Comparison of ENCODE assay signal across 1 cellular context in genomic region chr19:4328243-4328990, GRCh38.
TF ChIP-seq lines count a peak whose summit lies in the region.

No MANE protein-coding gene starts in this region.

TF ChIP-seq in SK-N-SH, 30 proteins besides CTCF, POLR2A, EP300 and RAD21 (continued from another document):
- TF ChIP-seq FOXM1 (IDR thresholded peaks at IDR 0.05; ENCODE audit: low read depth): no peak
- no peak for TF ChIP-seq NFIC (IDR thresholded peaks at IDR 0.05; ENCODE audit: borderline replicate concordance)
- no peak for TF ChIP-seq ZBTB33 (IDR thresholded peaks at IDR 0.05; ENCODE audit: borderline replicate concordance, low read depth)
- TF ChIP-seq GATA2 (CRISPR knock-in tag; IDR thresholded peaks at IDR 0.05): no peak
- peak; percentile 99 for TF ChIP-seq MAX (IDR thresholded peaks at IDR 0.05; ENCODE audit: low read depth)
- TF ChIP-seq TCF12 (IDR thresholded peaks at IDR 0.05): no peak
- TF ChIP-seq TAF1 (IDR thresholded peaks at IDR 0.05; ENCODE audit: borderline replicate concordance, low read depth, low read length): no peak
- TF ChIP-seq SIN3A (IDR thresholded peaks at IDR 0.05; ENCODE audit: borderline replicate concordance, low read depth, low read length): peak; percentile 43; the same call in 1 of the 2 replicates
- no peak for TF ChIP-seq EZH2phosphoT487 (IDR thresholded peaks at IDR 0.05; ENCODE audit: borderline replicate concordance, low read depth)
- no peak for TF ChIP-seq YY1 (IDR thresholded peaks at IDR 0.05; ENCODE audit: low read depth)
- no peak for TF ChIP-seq REST (IDR thresholded peaks at IDR 0.05; ENCODE audit: low read depth, low read length)
- peak; percentile 17 for TF ChIP-seq CHD2 (IDR thresholded peaks at IDR 0.05; ENCODE audit: low read length, partially characterized antibody)
- no peak for TF ChIP-seq RXRA (IDR thresholded peaks at IDR 0.05; ENCODE audit: borderline replicate concordance, low read depth)
- TF ChIP-seq SMC3 (IDR thresholded peaks at IDR 0.05; ENCODE audit: low read depth, low read length): no peak
- no peak for TF ChIP-seq USF2 (IDR thresholded peaks at IDR 0.05; ENCODE audit: borderline replicate concordance, low read depth, low read length)
- no peak for TF ChIP-seq GABPA (IDR thresholded peaks at IDR 0.05; ENCODE audit: low read depth)
- TF ChIP-seq FOSL2 (IDR thresholded peaks at IDR 0.05; ENCODE audit: borderline replicate concordance, low read depth): no peak
- TF ChIP-seq ELF1 (IDR thresholded peaks at IDR 0.05): no peak
- peak; percentile 97 for TF ChIP-seq MXI1 (IDR thresholded peaks at IDR 0.05; ENCODE audit: low read depth, low read length)
- no peak for TF ChIP-seq TEAD4 (IDR thresholded peaks at IDR 0.05; ENCODE audit: borderline replicate concordance, insufficient read depth)
- TF ChIP-seq USF1 (IDR thresholded peaks at IDR 0.05; ENCODE audit: borderline replicate concordance, low read depth): no peak
- TF ChIP-seq RCOR1 (IDR thresholded peaks at IDR 0.05; ENCODE audit: low read length): no peak
- peak; percentile 86 for TF ChIP-seq POLR2AphosphoS5 (IDR thresholded peaks at IDR 0.05; ENCODE audit: low read depth, low read length)
